Comparison of ENCODE assay signal across 9 cellular contexts in the genomic region with DNA sequence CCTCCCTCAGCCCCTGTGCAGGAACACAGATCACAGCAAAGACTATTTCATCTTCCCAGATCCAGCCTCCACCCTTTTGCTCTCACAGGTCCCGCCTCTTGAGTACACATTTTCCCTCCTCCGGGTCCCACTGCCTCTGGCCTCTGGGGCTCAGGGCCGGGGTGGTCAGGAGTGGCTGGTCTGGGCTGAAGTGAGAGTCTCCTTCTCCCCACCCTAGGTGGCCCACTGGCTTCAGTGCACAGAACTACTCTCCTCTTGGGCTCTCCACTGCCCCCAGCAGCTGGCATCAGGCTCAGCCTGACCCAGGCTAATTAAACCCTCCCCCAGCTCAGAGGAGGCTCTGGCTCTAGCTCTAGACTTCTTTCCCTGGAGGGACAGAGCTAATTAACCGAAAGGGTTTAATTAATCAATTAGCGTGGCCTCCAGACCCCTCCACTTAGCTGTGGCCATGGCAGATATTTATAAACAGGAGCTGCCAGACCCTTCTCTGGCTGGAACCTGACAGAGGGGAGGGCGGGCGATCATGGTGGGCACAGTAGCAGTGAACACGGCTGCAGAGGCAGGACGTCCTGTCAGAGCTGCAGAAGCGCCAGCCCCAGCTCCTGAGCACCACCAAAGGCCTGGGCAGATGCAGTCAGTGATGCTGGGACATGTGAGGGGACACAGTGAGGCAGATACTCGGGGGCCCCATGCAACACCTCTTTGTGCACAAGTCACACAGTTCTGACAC. TPM values are rescaled to one million over a fixed set of nuclear protein-coding genes. Genes with fewer than 3 reads are reported as not detected.
DNase-seq lines count a peak whose midpoint lies in the region; ATAC-seq and TF ChIP-seq lines count a peak whose summit lies in the region.
"Had no signal": no experiment of that assay in that cellular context is flagged by ENCODE, and none has a peak within 500 bp of the region (broad histone marks: within the 10 kb centered on the region; RNA-seq: fewer than 3 reads in every experiment).

No MANE protein-coding gene starts in this region.

- H3K36me3 ChIP-seq in WERI-Rb-1, result no peaks in the 10 kb centered on the region

- H3K27me3 Mint-ChIP-seq in stimulated activated naive B cell treated with anti-CD40 and anti-IgM and Interleukin-4, amounts not matched to agents 10 μg/mL and 1 μg/mL and 100 μg/mL, for 72 hours, result peaks cover 13% of the 10 kb centered on the region in 2 donors

- H3K4me1 Mint-ChIP-seq in stimulated activated naive B cell treated with anti-CD40 and anti-IgM and Interleukin-4, amounts not matched to agents 10 μg/mL and 1 μg/mL and 100 μg/mL, for 72 hours, result peaks cover 5% of the 10 kb centered on the region in 2 donors

- no peaks in the 10 kb centered on the region for H3K36me3 Mint-ChIP-seq in stimulated activated naive B cell treated with anti-CD40 and anti-IgM and Interleukin-4, amounts not matched to agents 10 μg/mL and 1 μg/mL and 100 μg/mL, for 72 hours

- peak overlapping the region; percentile 85 for H3K27ac ChIP-seq in WERI-Rb-1

- ATAC-seq in left cardiac atrium, result peak; percentile 6 to 16
- ATAC-seq in stimulated activated naive B cell treated with anti-CD40 and anti-IgM and Interleukin-4, amounts not matched to agents 10 μg/mL and 1 μg/mL and 100 μg/mL, for 72 hours (replicated peaks), result no peak

- DNase-seq in DMS 273 (lab: John Stamatoyannopoulos, UW; ENCODE audit: unreplicated experiment), result peak; percentile 62
- no peak for DNase-seq in DMS 273 treated with DMSO at 0.1 percent for 48 hours (lab: John Stamatoyannopoulos, UW)
- DNase-seq in WERI-Rb-1, result peak; percentile 69
- DNase-seq in left cardiac atrium, result no peak
- no peak for DNase-seq in stimulated activated naive B cell treated with anti-CD40 and anti-IgM and Interleukin-4, amounts not matched to agents 10 μg/mL and 1 μg/mL and 100 μg/mL, for 72 hours
- no peak for DNase-seq in mesenteric fat pad (ENCODE audit: low spot score)
- no peak for DNase-seq in NCI-H1436 (lab: John Stamatoyannopoulos, UW)
- no peak for DNase-seq in NOMO-1 treated with dmso at 0.1 percent for 144 hours (lab: John Stamatoyannopoulos, UW; ENCODE audit: unreplicated experiment)
- DNase-seq: NCI-H345 had no signal

- peak; percentile 67 for TF ChIP-seq CTCF in WERI-Rb-1 (IDR thresholded peaks at IDR 0.05; ENCODE audit: low read depth, low read length)

- peak overlapping the region; percentile 47 for H3K27ac Mint-ChIP-seq in stimulated activated naive B cell treated with anti-CD40 and anti-IgM and Interleukin-4, amounts not matched to agents 10 μg/mL and 1 μg/mL and 100 μg/mL, for 72 hours

- no peaks in the 10 kb centered on the region for H3K9me3 ChIP-seq in WERI-Rb-1 (ENCODE audit: severe bottlenecking)

- no peak overlapping the region for H3K4me3 Mint-ChIP-seq in stimulated activated naive B cell treated with anti-CD40 and anti-IgM and Interleukin-4, amounts not matched to agents 10 μg/mL and 1 μg/mL and 100 μg/mL, for 72 hours

- H3K9me3 Mint-ChIP-seq in stimulated activated naive B cell treated with anti-CD40 and anti-IgM and Interleukin-4, amounts not matched to agents 10 μg/mL and 1 μg/mL and 100 μg/mL, for 72 hours, result no peaks in the 10 kb centered on the region

- intact Hi-C loops in left cardiac atrium (cut with DNase I), result no loop called here

- no peaks in the 10 kb centered on the region for H3K27me3 ChIP-seq in WERI-Rb-1 (ENCODE audit: insufficient read depth, low read depth, severe bottlenecking)

- H3K4me3 ChIP-seq in WERI-Rb-1 (ENCODE audit: low read depth, low read length), result no peak overlapping the region

RNA-seq across cellular contexts. Expression of a gene that starts 15.1 kb away (rescaled TPM):
- 10 to 100 TPM; 24.6 to 39.3 TPM for total RNA-seq in left cardiac atrium
- 17.2 TPM for total RNA-seq in mesenteric fat pad

RNA-seq across cellular contexts. Expression of a gene that starts 45.6 kb away (rescaled TPM):
- total RNA-seq in left cardiac atrium (100 to 1,000 TPM; 586 to 682 TPM), mesenteric fat pad (948 TPM)

RNA-seq across cellular contexts. Expression of a gene that starts 57.9 kb away (rescaled TPM):
- total RNA-seq in left cardiac atrium (10 to 100 TPM; 21.8 to 24.8 TPM), mesenteric fat pad (35.1 TPM)

Comparison
In these comparisons a context has a peak if more than half of its experiments do, and no peak if none do; other contexts are left out.
1. DNase-seq: peak in DMS 273 (single experiment) and WERI-Rb-1 (single experiment); none in DMS 273 treated with DMSO at 0.1 percent for 48 hours (single experiment), left cardiac atrium (single experiment), stimulated activated naive B cell treated with anti-CD40 and anti-IgM and Interleukin-4, amounts not matched to agents 10 μg/mL and 1 μg/mL and 100 μg/mL, for 72 hours (single experiment), mesenteric fat pad (single experiment), NCI-H1436 (single experiment) and NOMO-1 treated with dmso at 0.1 percent for 144 hours (single experiment).
2. ATAC-seq: peak in left cardiac atrium (2 of 2); none in stimulated activated naive B cell treated with anti-CD40 and anti-IgM and Interleukin-4, amounts not matched to agents 10 μg/mL and 1 μg/mL and 100 μg/mL, for 72 hours (0 of 2).